14 cellular contexts compared by ENCODE assay signal in the genomic region with DNA sequence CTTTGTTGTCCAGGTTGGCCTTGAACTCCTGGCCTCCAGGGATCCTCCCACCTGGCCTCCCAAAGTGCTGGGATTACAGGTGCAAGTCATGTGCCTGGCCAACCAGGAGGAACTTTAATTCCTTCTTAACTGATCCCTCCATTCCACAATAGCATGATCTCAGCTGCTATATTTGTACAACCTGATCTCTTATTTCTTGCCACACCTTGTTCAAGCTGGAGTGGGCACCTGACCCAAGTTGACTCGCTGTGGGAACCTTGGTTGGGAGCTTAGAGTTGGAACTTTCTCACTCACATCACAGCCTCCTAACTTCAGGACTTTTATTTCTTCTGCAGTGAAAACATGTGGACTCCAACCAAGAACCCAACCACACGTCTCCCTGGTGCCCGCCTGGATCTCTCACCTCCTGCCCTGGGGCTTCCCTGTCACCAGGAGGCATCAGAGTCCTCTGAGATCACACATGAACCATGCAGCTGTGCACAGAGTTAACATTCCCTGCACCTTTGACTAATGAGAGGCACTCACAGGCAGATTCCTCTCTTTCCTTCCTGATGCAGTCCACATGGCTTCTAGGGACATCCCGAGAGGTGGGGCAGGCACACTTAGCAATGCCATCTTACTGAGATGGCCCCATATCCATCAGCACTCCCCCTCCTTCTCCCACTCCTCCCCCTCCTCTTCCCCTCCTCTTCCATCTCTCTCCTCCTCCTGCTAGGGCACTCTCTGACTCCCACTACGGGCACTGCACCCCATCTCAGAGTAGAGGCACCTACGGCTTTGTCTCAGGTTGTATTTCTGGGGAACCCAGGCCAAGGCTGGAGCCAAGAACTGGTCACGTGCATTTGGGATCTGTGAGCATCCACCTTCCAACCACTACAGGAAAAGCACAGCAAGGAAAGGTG. TPM values are rescaled to one million over a fixed set of nuclear protein-coding genes. Genes with fewer than 3 reads are reported as not detected.
DNase-seq lines count a peak whose midpoint lies in the region; ATAC-seq, FAIRE-seq and TF ChIP-seq lines count a peak whose summit lies in the region.
"Had no signal": no experiment of that assay in that cellular context is flagged by ENCODE, and none has a peak within 500 bp of the region (broad histone marks: within the 10 kb centered on the region; RNA-seq: fewer than 3 reads in every experiment).

No MANE protein-coding gene starts in this region.

- CTCF ChIA-PET in HEK293 (lab: Yijun Ruan, JAX) = no interaction called here

- H3K9me3 Mint-ChIP-seq in neural progenitor cell = no peaks in the 10 kb centered on the region
- H3K9me3 Mint-ChIP-seq: activated naive CD8-positive, alpha-beta T cell treated with anti-CD3 and anti-CD28 coated beads, Interleukin-2, amount 10 ng/mL, durations not matched to agents 7 days and 5 days had no signal

- peak; percentile 11 for DNase-seq in COLO668 (lab: John Stamatoyannopoulos, UW; ENCODE audit: unreplicated experiment)
- DNase-seq in body of pancreas = peak; percentile 28 to 58 (median 46)
- peak; percentile 4 for DNase-seq in neural progenitor cell (ENCODE audit: low spot score)
- DNase-seq in putamen (ENCODE audit: low spot score) = no peak
- no peak for DNase-seq in GM20000 (ENCODE audit: low spot score)
- DNase-seq in NK-92 (lab: John Stamatoyannopoulos, UW; ENCODE audit: unreplicated experiment) = no peak
- no peak for DNase-seq in H54 (ENCODE audit: insufficient read length, low spot score)
- DNase-seq: activated naive CD8-positive, alpha-beta T cell treated with anti-CD3 and anti-CD28 coated beads, Interleukin-2, amount 10 ng/mL, durations not matched to agents 7 days and 5 days; caudate nucleus; GF-D8; ovary; T-helper 2 cell had no signal

- intact Hi-C loops in body of pancreas (cut with DNase I) = loop anchor here (10.0 kb wide), 1 partner anchor 45 kb away; no protein-coding TSS in a partner anchor

- no peak for FAIRE-seq in H54 (lab: Jason Lieb, UNC)

- no peak overlapping the region for H3K4me2 ChIP-seq in neural progenitor cell
- H3K4me2 ChIP-seq: BLaER1 had no signal

- peak; percentile 90 for ATAC-seq in body of pancreas

- no peak overlapping the region for H3K4me3 Mint-ChIP-seq in neural progenitor cell
- H3K4me3 Mint-ChIP-seq: activated naive CD8-positive, alpha-beta T cell treated with anti-CD3 and anti-CD28 coated beads, Interleukin-2, amount 10 ng/mL, durations not matched to agents 7 days and 5 days had no signal

- peaks cover 2% of the 10 kb centered on the region for H3K36me3 Mint-ChIP-seq in neural progenitor cell

- H3K27ac ChIP-seq in HEK293 (ENCODE audit: extremely low read depth, low read depth, low read length) (no peak overlapping the region), body of pancreas (peak overlapping the region in 3 of 4 donors; percentile 35 to 48 (median 47)), neural progenitor cell (no peak overlapping the region)
- H3K27ac ChIP-seq: BLaER1, ovary had no signal

- no peak overlapping the region for H2AFZ ChIP-seq in neural progenitor cell (replicated peaks)

- TF ChIP-seq CTCF in HEK293 (tag by site-specific recombination; IDR thresholded peaks at IDR 0.05) (no peak), body of pancreas (IDR thresholded peaks at IDR 0.05) (peak in 4 of 7 experiments; percentile 18 to 32 (median 26)), neural progenitor cell (IDR thresholded peaks at IDR 0.05) (no peak), GM20000 (IDR thresholded peaks at IDR 0.05; ENCODE audit: extremely low read depth, missing control alignments) (no peak)

- no peaks in the 10 kb centered on the region for H3K27me3 Mint-ChIP-seq in neural progenitor cell (ENCODE audit: insufficient read depth, low read depth)
- H3K27me3 Mint-ChIP-seq: activated naive CD8-positive, alpha-beta T cell treated with anti-CD3 and anti-CD28 coated beads, Interleukin-2, amount 10 ng/mL, durations not matched to agents 7 days and 5 days had no signal

- no peak overlapping the region for H3K27ac Mint-ChIP-seq in neural progenitor cell
- H3K27ac Mint-ChIP-seq: activated naive CD8-positive, alpha-beta T cell treated with anti-CD3 and anti-CD28 coated beads, Interleukin-2, amount 10 ng/mL, durations not matched to agents 7 days and 5 days had no signal

- no peaks in the 10 kb centered on the region for H3K79me2 ChIP-seq in neural progenitor cell (ENCODE audit: low read depth)

- H3K4me1 ChIP-seq in HEK293 (ENCODE audit: control insufficient read depth, insufficient read depth, low read length) = no peaks in the 10 kb centered on the region
- peaks cover 14% of the 10 kb centered on the region for H3K4me1 ChIP-seq in body of pancreas
- no peaks in the 10 kb centered on the region for H3K4me1 ChIP-seq in neural progenitor cell
- H3K4me1 ChIP-seq: BLaER1 had no signal

- H3K36me3 ChIP-seq in HEK293 (ENCODE audit: control insufficient read depth in 2 of 2, insufficient read depth in 1 of 2, low read length in 2 of 2) (peaks cover 0 to 9% of the 10 kb centered on the region in 2 experiments; a peak in 2 of 3 replicates), body of pancreas (replicated peaks in 1 of 2; ENCODE audit: insufficient read depth in 1 of 2, low read depth in 2 of 2) (peaks cover 0 to 5% of the 10 kb centered on the region in 2 donors), neural progenitor cell (no peaks in the 10 kb centered on the region)
- H3K36me3 ChIP-seq: ovary had no signal

- no peaks in the 10 kb centered on the region for H3F3A ChIP-seq in neural progenitor cell (ENCODE audit: low read depth)

- H3K9me3 ChIP-seq in HEK293 (ENCODE audit: control insufficient read depth, insufficient read depth, low read depth, low read length) (no peaks in the 10 kb centered on the region), body of pancreas (no peaks in the 10 kb centered on the region), neural progenitor cell (ENCODE audit: low read depth) (no peaks in the 10 kb centered on the region)
- H3K9me3 ChIP-seq: BLaER1, ovary had no signal

- H3K27me3 ChIP-seq in body of pancreas (no peaks in the 10 kb centered on the region), neural progenitor cell (no peaks in the 10 kb centered on the region)
- H3K27me3 ChIP-seq: BLaER1, ovary had no signal

- no peaks in the 10 kb centered on the region for H3K4me1 Mint-ChIP-seq in neural progenitor cell
- H3K4me1 Mint-ChIP-seq: activated naive CD8-positive, alpha-beta T cell treated with anti-CD3 and anti-CD28 coated beads, Interleukin-2, amount 10 ng/mL, durations not matched to agents 7 days and 5 days had no signal

- TF ChIP-seq POLR2A in body of pancreas (IDR thresholded peaks at IDR 0.05) = no peak
- TF ChIP-seq POLR2A in H54 (IDR thresholded peaks at IDR 0.05; ENCODE audit: low read depth, low read length) = no peak

- no peak overlapping the region for H3K9ac ChIP-seq in neural progenitor cell
- H3K9ac ChIP-seq: BLaER1 had no signal

- 49 to 56% methylated on average over 7 of the region's 7 CpGs for WGBS in body of pancreas, 2 donors

- POLR2A ChIA-PET in HEK293 (lab: Yijun Ruan, JAX) = no interaction called here

- H4K20me1 ChIP-seq in neural progenitor cell (ENCODE audit: low read depth) = no peaks in the 10 kb centered on the region
- H4K20me1 ChIP-seq: BLaER1 had no signal

- H3K4me3 ChIP-seq in HEK293 (ENCODE audit: low read depth, low read length) = no peak overlapping the region
- H3K4me3 ChIP-seq in body of pancreas = no peak overlapping the region
- no peak overlapping the region for H3K4me3 ChIP-seq in neural progenitor cell
- H3K4me3 ChIP-seq: BLaER1, ovary had no signal

TF ChIP-seq in HEK293, 187 proteins besides CTCF, POLR2A, EP300 and RAD21 (continues in another document):
- no peak for TF ChIP-seq GLI2 (tag by site-specific recombination; IDR thresholded peaks at IDR 0.05; ENCODE audit: borderline replicate concordance, low read depth)
- TF ChIP-seq, protein P1, sequence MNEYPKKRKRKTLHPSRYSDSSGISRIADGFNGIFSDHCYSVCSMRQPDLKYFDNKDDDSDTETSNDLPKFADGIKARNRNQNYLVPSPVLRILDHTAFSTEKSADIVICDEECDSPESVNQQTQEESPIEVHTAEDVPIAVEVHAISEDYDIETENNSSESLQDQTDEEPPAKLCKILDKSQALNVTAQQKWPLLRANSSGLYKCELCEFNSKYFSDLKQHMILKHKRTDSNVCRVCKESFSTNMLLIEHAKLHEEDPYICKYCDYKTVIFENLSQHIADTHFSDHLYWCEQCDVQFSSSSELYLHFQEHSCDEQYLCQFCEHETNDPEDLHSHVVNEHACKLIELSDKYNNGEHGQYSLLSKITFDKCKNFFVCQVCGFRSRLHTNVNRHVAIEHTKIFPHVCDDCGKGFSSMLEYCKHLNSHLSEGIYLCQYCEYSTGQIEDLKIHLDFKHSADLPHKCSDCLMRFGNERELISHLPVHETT (tag by site-specific recombination; IDR thresholded peaks at IDR 0.05) = no peak
- TF ChIP-seq SP2 (tag by site-specific recombination; IDR thresholded peaks at IDR 0.05) = no peak
- TF ChIP-seq ZNF350 (tag by site-specific recombination; IDR thresholded peaks at IDR 0.05) = no peak
- no peak for TF ChIP-seq ZNF548 (tag by site-specific recombination; IDR thresholded peaks at IDR 0.05)
- TF ChIP-seq ZFHX2 (tag by site-specific recombination; conservative IDR thresholded peaks at IDR 0.05) = peak; percentile 57
- no peak for TF ChIP-seq ZNF501 (tag by site-specific recombination; IDR thresholded peaks at IDR 0.05)
- TF ChIP-seq BCL11A (tag by site-specific recombination; IDR thresholded peaks at IDR 0.05; ENCODE audit: low read depth) = no peak
- TF ChIP-seq, protein P2, sequence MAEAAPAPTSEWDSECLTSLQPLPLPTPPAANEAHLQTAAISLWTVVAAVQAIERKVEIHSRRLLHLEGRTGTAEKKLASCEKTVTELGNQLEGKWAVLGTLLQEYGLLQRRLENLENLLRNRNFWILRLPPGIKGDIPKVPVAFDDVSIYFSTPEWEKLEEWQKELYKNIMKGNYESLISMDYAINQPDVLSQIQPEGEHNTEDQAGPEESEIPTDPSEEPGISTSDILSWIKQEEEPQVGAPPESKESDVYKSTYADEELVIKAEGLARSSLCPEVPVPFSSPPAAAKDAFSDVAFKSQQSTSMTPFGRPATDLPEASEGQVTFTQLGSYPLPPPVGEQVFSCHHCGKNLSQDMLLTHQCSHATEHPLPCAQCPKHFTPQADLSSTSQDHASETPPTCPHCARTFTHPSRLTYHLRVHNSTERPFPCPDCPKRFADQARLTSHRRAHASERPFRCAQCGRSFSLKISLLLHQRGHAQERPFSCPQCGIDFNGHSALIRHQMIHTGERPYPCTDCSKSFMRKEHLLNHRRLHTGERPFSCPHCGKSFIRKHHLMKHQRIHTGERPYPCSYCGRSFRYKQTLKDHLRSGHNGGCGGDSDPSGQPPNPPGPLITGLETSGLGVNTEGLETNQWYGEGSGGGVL (tag by site-specific recombination; IDR thresholded peaks at IDR 0.05) = peak; percentile 54; the same call in 1 of the 2 replicates
- no peak for TF ChIP-seq SALL2 (tag by site-specific recombination; IDR thresholded peaks at IDR 0.05; ENCODE audit: borderline replicate concordance)
- no peak for TF ChIP-seq YY1 (tag by site-specific recombination; IDR thresholded peaks at IDR 0.05)
- TF ChIP-seq EGR2 (tag by site-specific recombination; IDR thresholded peaks at IDR 0.05; ENCODE audit: low read depth) = peak; percentile 64

RNA-seq across cellular contexts. Expression of a gene that starts 9.7 kb away (rescaled TPM):
- total RNA-seq in body of pancreas = 10 to 100 TPM; 68.5 to 68.6 TPM
- 94.6 and 112 TPM in 2 replicates for total RNA-seq in neural progenitor cell (ENCODE audit: low replicate concordance)

RNA-seq across cellular contexts. Expression of a gene that starts 49.5 kb away (rescaled TPM):
- total RNA-seq in body of pancreas (10 to 100 TPM; 12.2 to 12.7 TPM), neural progenitor cell (ENCODE audit: low replicate concordance) (23.8 and 34.3 TPM in 2 replicates)

Comparison
In these comparisons a context has a peak if more than half of its experiments do, and no peak if none do; other contexts are left out.
1. DNase-seq: peak in COLO668 (single experiment), body of pancreas (4 of 4) and neural progenitor cell (single experiment); none in putamen (single experiment), GM20000 (single experiment), NK-92 (single experiment) and H54 (single experiment).
2. H3K27ac ChIP-seq: peak in body of pancreas (3 of 4); none in HEK293 (single experiment) and neural progenitor cell (single experiment).
3. CTCF ChIP-seq: peak in body of pancreas (4 of 7); none in HEK293 (single experiment), neural progenitor cell (single experiment) and GM20000 (single experiment).